In genomic region chr18:49494660-49495059, GRCh38 we compare ENCODE assay signal across 11 cellular contexts.
"Had no signal": no experiment of that assay in that cellular context is flagged by ENCODE, and none has a peak within 500 bp of the region (broad histone marks: within the 10 kb centered on the region; RNA-seq: fewer than 3 reads in every experiment).

No MANE protein-coding gene starts in this region.

- H3K27ac Mint-ChIP-seq: activated naive CD4-positive, alpha-beta T cell treated with anti-CD3 and anti-CD28 coated beads for 36 hours; activated T-helper 17 cell treated with anti-CD3 and anti-CD28 coated beads, Interleukin-2, amount 50 U/mL, for 72 hours; stimulated activated effector memory CD8-positive, alpha-beta T cell treated with anti-CD3 and anti-CD28 coated beads, Interleukin-12 subunit alpha, Interleukin-12 subunit beta, amount 100 ng/mL, for 72 hours; T-cell had no signal

- H3K4me1 ChIP-seq: parathyroid adenoma had no signal

- H3K27me3 ChIP-seq: foreskin keratinocyte had no signal

- H3K9ac ChIP-seq: parathyroid adenoma had no signal

- DNase-seq: activated CD4-positive, CD25-positive, alpha-beta regulatory T cell treated with anti-CD3 and anti-CD28 coated beads, Interleukin-2, amount 50 U/mL, for 72 hours; activated naive CD4-positive, alpha-beta T cell treated with anti-CD3 and anti-CD28 coated beads for 36 hours; foreskin keratinocyte; head of caudate nucleus; T-cell; T1000 had no signal

- FAIRE-seq: astrocyte, bronchial epithelial cell had no signal

- ATAC-seq: activated T-helper 17 cell treated with anti-CD3 and anti-CD28 coated beads, Interleukin-2, amount 50 U/mL, for 72 hours; foreskin keratinocyte; stimulated activated effector memory CD8-positive, alpha-beta T cell treated with anti-CD3 and anti-CD28 coated beads, Interleukin-12 subunit alpha, Interleukin-12 subunit beta, amount 100 ng/mL, for 72 hours; T-cell had no signal

- H3K4me3 Mint-ChIP-seq: activated naive CD4-positive, alpha-beta T cell treated with anti-CD3 and anti-CD28 coated beads for 36 hours; activated T-helper 17 cell treated with anti-CD3 and anti-CD28 coated beads, Interleukin-2, amount 50 U/mL, for 72 hours; stimulated activated effector memory CD8-positive, alpha-beta T cell treated with anti-CD3 and anti-CD28 coated beads, Interleukin-12 subunit alpha, Interleukin-12 subunit beta, amount 100 ng/mL, for 72 hours; T-cell had no signal

- H3K9me3 Mint-ChIP-seq: activated naive CD4-positive, alpha-beta T cell treated with anti-CD3 and anti-CD28 coated beads for 36 hours; activated T-helper 17 cell treated with anti-CD3 and anti-CD28 coated beads, Interleukin-2, amount 50 U/mL, for 72 hours; stimulated activated effector memory CD8-positive, alpha-beta T cell treated with anti-CD3 and anti-CD28 coated beads, Interleukin-12 subunit alpha, Interleukin-12 subunit beta, amount 100 ng/mL, for 72 hours; T-cell had no signal

- H3K27ac ChIP-seq: foreskin keratinocyte, parathyroid adenoma had no signal
